1 cellular context compared by ENCODE assay signal in the genomic region with DNA sequence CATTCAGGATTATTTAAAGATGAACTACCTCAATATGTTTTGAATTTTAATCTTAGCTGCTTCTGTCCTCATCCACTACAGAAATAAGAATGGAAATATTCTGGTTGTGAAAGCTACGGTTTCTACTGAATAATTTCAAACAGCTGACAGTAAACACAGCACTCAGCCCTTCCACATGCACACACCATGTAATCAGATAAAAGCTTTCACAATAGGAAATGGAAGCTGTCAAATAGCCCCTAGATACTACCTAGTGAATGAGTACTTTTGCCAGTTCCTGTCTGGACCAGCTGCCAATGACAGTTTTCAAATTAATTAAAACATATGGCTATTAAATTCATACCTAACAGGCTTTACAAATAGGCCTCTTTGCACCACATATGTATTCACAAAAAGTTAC.
TF ChIP-seq lines count a peak whose summit lies in the region.

No MANE protein-coding gene starts in this region.

TF ChIP-seq in K562, 482 proteins besides CTCF, POLR2A, EP300 and RAD21 (continued from another document):
- TF ChIP-seq, protein P1, sequence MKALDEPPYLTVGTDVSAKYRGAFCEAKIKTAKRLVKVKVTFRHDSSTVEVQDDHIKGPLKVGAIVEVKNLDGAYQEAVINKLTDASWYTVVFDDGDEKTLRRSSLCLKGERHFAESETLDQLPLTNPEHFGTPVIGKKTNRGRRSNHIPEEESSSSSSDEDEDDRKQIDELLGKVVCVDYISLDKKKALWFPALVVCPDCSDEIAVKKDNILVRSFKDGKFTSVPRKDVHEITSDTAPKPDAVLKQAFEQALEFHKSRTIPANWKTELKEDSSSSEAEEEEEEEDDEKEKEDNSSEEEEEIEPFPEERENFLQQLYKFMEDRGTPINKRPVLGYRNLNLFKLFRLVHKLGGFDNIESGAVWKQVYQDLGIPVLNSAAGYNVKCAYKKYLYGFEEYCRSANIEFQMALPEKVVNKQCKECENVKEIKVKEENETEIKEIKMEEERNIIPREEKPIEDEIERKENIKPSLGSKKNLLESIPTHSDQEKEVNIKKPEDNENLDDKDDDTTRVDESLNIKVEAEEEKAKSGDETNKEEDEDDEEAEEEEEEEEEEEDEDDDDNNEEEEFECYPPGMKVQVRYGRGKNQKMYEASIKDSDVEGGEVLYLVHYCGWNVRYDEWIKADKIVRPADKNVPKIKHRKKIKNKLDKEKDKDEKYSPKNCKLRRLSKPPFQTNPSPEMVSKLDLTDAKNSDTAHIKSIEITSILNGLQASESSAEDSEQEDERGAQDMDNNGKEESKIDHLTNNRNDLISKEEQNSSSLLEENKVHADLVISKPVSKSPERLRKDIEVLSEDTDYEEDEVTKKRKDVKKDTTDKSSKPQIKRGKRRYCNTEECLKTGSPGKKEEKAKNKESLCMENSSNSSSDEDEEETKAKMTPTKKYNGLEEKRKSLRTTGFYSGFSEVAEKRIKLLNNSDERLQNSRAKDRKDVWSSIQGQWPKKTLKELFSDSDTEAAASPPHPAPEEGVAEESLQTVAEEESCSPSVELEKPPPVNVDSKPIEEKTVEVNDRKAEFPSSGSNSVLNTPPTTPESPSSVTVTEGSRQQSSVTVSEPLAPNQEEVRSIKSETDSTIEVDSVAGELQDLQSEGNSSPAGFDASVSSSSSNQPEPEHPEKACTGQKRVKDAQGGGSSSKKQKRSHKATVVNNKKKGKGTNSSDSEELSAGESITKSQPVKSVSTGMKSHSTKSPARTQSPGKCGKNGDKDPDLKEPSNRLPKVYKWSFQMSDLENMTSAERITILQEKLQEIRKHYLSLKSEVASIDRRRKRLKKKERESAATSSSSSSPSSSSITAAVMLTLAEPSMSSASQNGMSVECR (CRISPR knock-in tag; IDR thresholded peaks at IDR 0.05) = no peak
- TF ChIP-seq TCF7 (IDR thresholded peaks at IDR 0.05; ENCODE audit: borderline replicate concordance) (no peak), HNRNPK (IDR thresholded peaks at IDR 0.05; ENCODE audit: low read depth, low read length, poor library complexity, severe bottlenecking) (no peak), NFXL1 (CRISPR knock-in tag; IDR thresholded peaks at IDR 0.05) (no peak), FOXA1 (IDR thresholded peaks at IDR 0.05; ENCODE audit: borderline replicate concordance) (no peak), ZNF445 (CRISPR knock-in tag; IDR thresholded peaks at IDR 0.05; ENCODE audit: low read depth) (no peak), NUFIP1 (IDR thresholded peaks at IDR 0.05; ENCODE audit: partially characterized antibody) (no peak)
TF ChIP-seq in K562: peak in this region for 17.
